Comparison of ENCODE assay signal across 1 cellular context in the genomic region with DNA sequence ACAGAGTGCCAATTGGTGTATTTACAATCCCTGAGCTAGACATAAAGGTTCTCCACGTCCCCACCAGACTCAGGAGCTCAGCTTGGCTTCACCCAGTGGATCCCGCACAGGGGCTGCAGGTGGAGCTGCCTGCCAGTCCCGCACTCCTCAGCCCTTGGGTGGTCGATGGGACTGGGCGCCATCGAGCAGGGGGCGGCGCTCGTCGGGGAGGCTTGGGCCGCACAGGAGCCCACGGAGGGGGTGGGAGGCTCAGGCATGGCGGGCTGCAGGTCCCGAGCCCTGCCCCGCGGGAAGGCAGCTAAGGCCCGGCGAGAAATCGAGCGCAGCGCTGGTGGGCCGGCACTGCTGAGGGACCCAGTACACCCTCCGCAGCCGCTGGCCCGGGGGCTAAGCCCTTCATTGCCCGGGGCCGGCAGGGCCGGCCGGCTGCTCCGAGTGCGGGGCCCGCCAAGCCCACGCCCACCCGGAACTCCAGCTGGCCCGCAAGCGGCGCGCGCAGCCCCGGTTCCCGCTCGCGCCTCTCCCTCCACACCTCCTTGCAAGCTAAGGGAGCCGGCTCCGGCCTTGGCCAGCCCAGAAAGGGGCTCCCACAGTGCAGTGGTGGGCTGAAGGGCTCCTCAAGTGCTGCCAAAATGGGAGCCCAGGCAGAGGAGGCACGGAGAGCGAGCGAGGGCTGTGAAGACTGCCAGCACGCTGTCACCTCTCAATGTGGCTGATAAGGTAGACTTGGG. TPM values are rescaled to one million over a fixed set of nuclear protein-coding genes. Genes with fewer than 3 reads are reported as not detected.
"Had no signal": no experiment of that assay in that cellular context is flagged by ENCODE, and none has a peak within 500 bp of the region (broad histone marks: within the 10 kb centered on the region; RNA-seq: fewer than 3 reads in every experiment).

No MANE protein-coding gene starts in this region.

RNA-seq across cellular contexts. Expression of a gene that starts 57.2 kb away (rescaled TPM):
- total RNA-seq: MCF 10A had no signal
